8 cellular contexts compared by ENCODE assay signal in genomic region chr3:195954052-195954751, GRCh38. TPM values are rescaled to one million over a fixed set of nuclear protein-coding genes. Genes with fewer than 3 reads are reported as not detected.
A peak's percentile ranks its signal among the peaks of the same experiment; 100 is the strongest.
DNase-seq lines count a peak whose midpoint lies in the region; ATAC-seq and TF ChIP-seq lines count a peak whose summit lies in the region.
"Not testable (repeated sequence)": the region's sequence is repeated elsewhere in the genome, so short reads cannot be mapped to it uniquely, and the experiment has no call there.

No MANE protein-coding gene starts in this region.

- H3K27ac Mint-ChIP-seq in T-helper 1 cell treated with Interleukin-12 subunit alpha and Interleukin-12 subunit beta and Interleukin-4 antibody, amounts not matched to agents 30 μg/mL and 1 μg/mL, for 36 hours; nephron progenitor cell: not testable (repeated sequence)
- peak overlapping the region; percentile 49 for H3K27ac Mint-ChIP-seq in activated naive CD8-positive, alpha-beta T cell treated with anti-CD3 and anti-CD28 coated beads, Interleukin-2, amount 50 U/mL, for 24 hours
- H3K27ac Mint-ChIP-seq in glutamatergic neuron (ENCODE audit: unreplicated experiment), result peak overlapping the region; percentile 55

- H3K9me3 Mint-ChIP-seq in T-helper 1 cell treated with Interleukin-12 subunit alpha and Interleukin-12 subunit beta and Interleukin-4 antibody, amounts not matched to agents 30 μg/mL and 1 μg/mL, for 36 hours; activated naive CD8-positive, alpha-beta T cell treated with anti-CD3 and anti-CD28 coated beads, Interleukin-2, amount 50 U/mL, for 24 hours; glutamatergic neuron (ENCODE audit: unreplicated experiment); nephron progenitor cell: not testable (repeated sequence)

- peak; percentile 98 for ATAC-seq in GM21381 (IDR thresholded peaks at IDR 0.05; ENCODE audit: unreplicated experiment)
- peak; percentile 94 for ATAC-seq in HG03442 (IDR thresholded peaks at IDR 0.05; ENCODE audit: unreplicated experiment)
- ATAC-seq in activated naive CD8-positive, alpha-beta T cell treated with anti-CD3 and anti-CD28 coated beads, Interleukin-2, amount 50 U/mL, for 24 hours, result peak; percentile 93

- H3K36me3 Mint-ChIP-seq in T-helper 1 cell treated with Interleukin-12 subunit alpha and Interleukin-12 subunit beta and Interleukin-4 antibody, amounts not matched to agents 30 μg/mL and 1 μg/mL, for 36 hours (ENCODE audit: low read depth); glutamatergic neuron (ENCODE audit: unreplicated experiment); nephron progenitor cell (ENCODE audit: low read depth): not testable (repeated sequence)
- H3K36me3 Mint-ChIP-seq in activated naive CD8-positive, alpha-beta T cell treated with anti-CD3 and anti-CD28 coated beads, Interleukin-2, amount 50 U/mL, for 24 hours (ENCODE audit: low read depth), result peaks cover 15% of the 10 kb centered on the region

- not testable (repeated sequence) for H3K27me3 Mint-ChIP-seq in T-helper 1 cell treated with Interleukin-12 subunit alpha and Interleukin-12 subunit beta and Interleukin-4 antibody, amounts not matched to agents 30 μg/mL and 1 μg/mL, for 36 hours (ENCODE audit: low read depth); activated naive CD8-positive, alpha-beta T cell treated with anti-CD3 and anti-CD28 coated beads, Interleukin-2, amount 50 U/mL, for 24 hours; glutamatergic neuron (ENCODE audit: unreplicated experiment)
- peaks cover 12% of the 10 kb centered on the region for H3K27me3 Mint-ChIP-seq in nephron progenitor cell (ENCODE audit: low read depth, poor library complexity)

- peaks cover 24% of the 10 kb centered on the region for H3K4me1 Mint-ChIP-seq in T-helper 1 cell treated with Interleukin-12 subunit alpha and Interleukin-12 subunit beta and Interleukin-4 antibody, amounts not matched to agents 30 μg/mL and 1 μg/mL, for 36 hours (ENCODE audit: low read depth)
- peaks cover 43% of the 10 kb centered on the region for H3K4me1 Mint-ChIP-seq in activated naive CD8-positive, alpha-beta T cell treated with anti-CD3 and anti-CD28 coated beads, Interleukin-2, amount 50 U/mL, for 24 hours
- H3K4me1 Mint-ChIP-seq in glutamatergic neuron (ENCODE audit: low read depth, unreplicated experiment), result not testable (repeated sequence)
- H3K4me1 Mint-ChIP-seq in nephron progenitor cell, result peaks cover 15% of the 10 kb centered on the region

- H3K4me3 Mint-ChIP-seq in T-helper 1 cell treated with Interleukin-12 subunit alpha and Interleukin-12 subunit beta and Interleukin-4 antibody, amounts not matched to agents 30 μg/mL and 1 μg/mL, for 36 hours, result peak overlapping the region; percentile 46
- peak overlapping the region; percentile 76 for H3K4me3 Mint-ChIP-seq in activated naive CD8-positive, alpha-beta T cell treated with anti-CD3 and anti-CD28 coated beads, Interleukin-2, amount 50 U/mL, for 24 hours
- peak overlapping the region; percentile 90 for H3K4me3 Mint-ChIP-seq in glutamatergic neuron (ENCODE audit: unreplicated experiment)
- peak overlapping the region; percentile 85 for H3K4me3 Mint-ChIP-seq in nephron progenitor cell

- DNase-seq in Daoy (ENCODE audit: low read depth), result peak; percentile 77
- peak; percentile 84 for DNase-seq in activated naive CD8-positive, alpha-beta T cell treated with anti-CD3 and anti-CD28 coated beads, Interleukin-2, amount 50 U/mL, for 24 hours
- peak; percentile 80 for DNase-seq in glutamatergic neuron
- DNase-seq in nephron progenitor cell, result peak; percentile 73
- peak; percentile 68 for DNase-seq in stimulated activated CD8-positive, alpha-beta memory T cell treated with anti-CD3 and anti-CD28 coated beads, Interleukin-4, amount 100 ng/mL, for 24 hours (ENCODE audit: low read depth)

- not testable (repeated sequence) for TF ChIP-seq CTCF in glutamatergic neuron (IDR thresholded peaks at IDR 0.05; ENCODE audit: partially characterized antibody, unreplicated experiment); nephron progenitor cell (IDR thresholded peaks at IDR 0.05)

RNA-seq across cellular contexts. Expression of gene TNK2, which starts 45.9 kb away (rescaled TPM):
- 6.5 and 8.8 TPM in 2 replicates for total RNA-seq in Daoy (2014; rRNA removed; shearing (Covaris generic))
- 46.2 TPM for total RNA-seq in glutamatergic neuron (ENCODE audit: unreplicated experiment)

Comparison
In these comparisons a context has a peak if more than half of its experiments do, and no peak if none do; other contexts are left out.
1. Peak in every context shown above with its lines: DNase-seq and ATAC-seq.